In genomic region chr14:51630987-51631386, GRCh38 we compare ENCODE assay signal across 20 cellular contexts. TPM values are rescaled to one million over a fixed set of nuclear protein-coding genes. Genes with fewer than 3 reads are reported as not detected.
DNase-seq lines count a peak whose midpoint lies in the region; ATAC-seq lines count a peak whose summit lies in the region.
"Had no signal": no experiment of that assay in that cellular context is flagged by ENCODE, and none has a peak within 500 bp of the region (broad histone marks: within the 10 kb centered on the region; RNA-seq: fewer than 3 reads in every experiment).

No MANE protein-coding gene starts in this region.

- peaks cover 2% of the 10 kb centered on the region for H3K9me3 Mint-ChIP-seq in activated CD4-positive, alpha-beta T cell treated with anti-CD3 and anti-CD28 coated beads, Interleukin-2, amount 10 ng/mL, durations not matched to agents 7 days and 5 days
- peaks cover 0 to 13% of the 10 kb centered on the region in 2 donors for H3K9me3 Mint-ChIP-seq in activated naive CD4-positive, alpha-beta T cell treated with anti-CD3 and anti-CD28 coated beads, Interleukin-2, amount 50 U/mL, for 72 hours
- H3K9me3 Mint-ChIP-seq: HFFc6 had no signal

- H3K36me3 Mint-ChIP-seq in activated CD4-positive, alpha-beta T cell treated with anti-CD3 and anti-CD28 coated beads, Interleukin-2, amount 10 ng/mL, durations not matched to agents 7 days and 5 days (ENCODE audit: low read depth) = no peaks in the 10 kb centered on the region
- no peaks in the 10 kb centered on the region for H3K36me3 Mint-ChIP-seq in activated naive CD4-positive, alpha-beta T cell treated with anti-CD3 and anti-CD28 coated beads, Interleukin-2, amount 50 U/mL, for 72 hours
- H3K36me3 Mint-ChIP-seq: CD14-positive monocyte had no signal

- H3K27ac Mint-ChIP-seq in activated CD4-positive, alpha-beta T cell treated with anti-CD3 and anti-CD28 coated beads, Interleukin-2, amount 10 ng/mL, durations not matched to agents 7 days and 5 days = no peak overlapping the region
- H3K27ac Mint-ChIP-seq in activated naive CD4-positive, alpha-beta T cell treated with anti-CD3 and anti-CD28 coated beads, Interleukin-2, amount 50 U/mL, for 72 hours = no peak overlapping the region
- H3K27ac Mint-ChIP-seq: HFFc6 had no signal

- ATAC-seq in activated naive CD4-positive, alpha-beta T cell treated with anti-CD3 and anti-CD28 coated beads, Interleukin-2, amount 50 U/mL, for 72 hours = peak; percentile 41 to 74
- ATAC-seq in HG02759 (IDR thresholded peaks at IDR 0.05; ENCODE audit: unreplicated experiment) = no peak
- ATAC-seq: PC-3 had no signal

- CTCF ChIA-PET in activated CD4-positive, alpha-beta T cell treated with anti-CD3 and anti-CD28 coated beads, Interleukin-2, amount 10 ng/mL, durations not matched to agents 7 days and 5 days (lab: Charles Lee) = no interaction called here

- DNase-seq in activated CD4-positive, alpha-beta T cell treated with anti-CD3 and anti-CD28 coated beads for 48 hours = peak; percentile 22
- DNase-seq in activated CD4-positive, alpha-beta T cell treated with anti-CD3 and anti-CD28 coated beads, Interleukin-2, amount 10 ng/mL, durations not matched to agents 7 days and 5 days = no peak
- no peak for DNase-seq in activated naive CD4-positive, alpha-beta T cell treated with anti-CD3 and anti-CD28 coated beads, Interleukin-2, amount 50 U/mL, for 72 hours (ENCODE audit: low spot score in 2 of 2)
- no peak for DNase-seq in activated naive CD4-positive, alpha-beta T cell treated with anti-CD3 and anti-CD28 coated beads, Interleukin-2, amount 50 U/mL, for 16 hours
- peak; percentile 61 for DNase-seq in inferior parietal cortex (ENCODE audit: extremely low spot score)
- DNase-seq in superior temporal gyrus (ENCODE audit: extremely low spot score) = peak; percentile 70
- DNase-seq in NCI-H1105 (lab: John Stamatoyannopoulos, UW) = no peak
- DNase-seq: 8988T, DMS79, H7, HFFc6, IMR-90, NCI-H1417 treated with DMSO at 0.1 percent for 48 hours, NCI-H1930, NCI-H226, NCI-H524 treated with DMSO at 0.1 percent for 48 hours, PC-3, RPMI8226 had no signal

- no peak overlapping the region for H3K4me3 Mint-ChIP-seq in activated CD4-positive, alpha-beta T cell treated with anti-CD3 and anti-CD28 coated beads, Interleukin-2, amount 10 ng/mL, durations not matched to agents 7 days and 5 days
- H3K4me3 Mint-ChIP-seq: CD14-positive monocyte, HFFc6 had no signal

- POLR2A ChIA-PET in activated CD4-positive, alpha-beta T cell treated with anti-CD3 and anti-CD28 coated beads, Interleukin-2, amount 10 ng/mL, durations not matched to agents 7 days and 5 days (lab: Charles Lee) = interaction anchor here (0.7 kb wide), 1 partner anchor 1132 kb away, joined by 3 read pairs; no protein-coding TSS in a partner anchor

- H3K27me3 Mint-ChIP-seq in activated CD4-positive, alpha-beta T cell treated with anti-CD3 and anti-CD28 coated beads, Interleukin-2, amount 10 ng/mL, durations not matched to agents 7 days and 5 days = peaks cover 6% of the 10 kb centered on the region

- peaks cover 4% of the 10 kb centered on the region for H3K4me1 Mint-ChIP-seq in activated CD4-positive, alpha-beta T cell treated with anti-CD3 and anti-CD28 coated beads, Interleukin-2, amount 10 ng/mL, durations not matched to agents 7 days and 5 days

RNA-seq across cellular contexts. Expression of gene FRMD6, which starts 20.7 kb away (rescaled TPM):
- 1 to 10 TPM; 3.3 to 4.1 TPM for total RNA-seq in activated CD4-positive, alpha-beta T cell treated with anti-CD3 and anti-CD28 coated beads, Interleukin-2, amount 10 ng/mL, durations not matched to agents 7 days and 5 days
- 1 to 10 TPM; 6.3 to 6.5 TPM for total RNA-seq in activated naive CD4-positive, alpha-beta T cell treated with anti-CD3 and anti-CD28 coated beads, Interleukin-2, amount 50 U/mL, for 72 hours

Comparison
In these comparisons a context has a peak if more than half of its experiments do, and no peak if none do; other contexts are left out.
1. DNase-seq: peak in activated CD4-positive, alpha-beta T cell treated with anti-CD3 and anti-CD28 coated beads for 48 hours (single experiment), inferior parietal cortex (single experiment) and superior temporal gyrus (single experiment); none in activated CD4-positive, alpha-beta T cell treated with anti-CD3 and anti-CD28 coated beads, Interleukin-2, amount 10 ng/mL, durations not matched to agents 7 days and 5 days (single experiment), activated naive CD4-positive, alpha-beta T cell treated with anti-CD3 and anti-CD28 coated beads, Interleukin-2, amount 50 U/mL, for 72 hours (0 of 2), activated naive CD4-positive, alpha-beta T cell treated with anti-CD3 and anti-CD28 coated beads, Interleukin-2, amount 50 U/mL, for 16 hours (single experiment) and NCI-H1105 (single experiment).